Comparison of ENCODE assay signal across 34 cellular contexts in genomic region chr12:109885616-109886015, GRCh38. TPM values are rescaled to one million over a fixed set of nuclear protein-coding genes. Genes with fewer than 3 reads are reported as not detected.
DNase-seq lines count a peak whose midpoint lies in the region; ATAC-seq, FAIRE-seq and TF ChIP-seq lines count a peak whose summit lies in the region.
"Had no signal": no experiment of that assay in that cellular context is flagged by ENCODE, and none has a peak within 500 bp of the region (broad histone marks: within the 10 kb centered on the region; RNA-seq: fewer than 3 reads in every experiment).

No MANE protein-coding gene starts in this region.

- no peak overlapping the region for H3K4me3 Mint-ChIP-seq in activated CD4-positive, alpha-beta memory T cell treated with anti-CD3 and anti-CD28 coated beads, Interleukin-2, amount 10 ng/mL, durations not matched to agents 7 days and 5 days
- no peak overlapping the region for H3K4me3 Mint-ChIP-seq in activated CD8-positive, alpha-beta memory T cell treated with anti-CD3 and anti-CD28 coated beads, Interleukin-2, amount 10 ng/mL, durations not matched to agents 7 days and 5 days
- H3K4me3 Mint-ChIP-seq: activated CD4-positive, alpha-beta T cell treated with anti-CD3 and anti-CD28 coated beads, Interleukin-2, amount 10 ng/mL, durations not matched to agents 7 days and 5 days; activated T-cell treated with anti-CD3 and anti-CD28 coated beads, Interleukin-2, amount 50 U/mL, for 72 hours; naive thymus-derived CD4-positive, alpha-beta T cell; stimulated activated naive CD8-positive, alpha-beta T cell treated with anti-CD3 and anti-CD28 coated beads, Interleukin-15, amount 100 ng/mL, for 72 hours had no signal

- TF ChIP-seq RAD21 in A549 (conservative IDR thresholded peaks at IDR 0.05 in 1 of 2, IDR thresholded peaks at IDR 0.05 in 1 of 2): no peak

- ATAC-seq in A549: peak in 1 of 2 experiments; percentile 37; a peak in 3 of 6 replicates
- ATAC-seq in activated CD8-positive, alpha-beta memory T cell treated with anti-CD3 and anti-CD28 coated beads, Interleukin-2, amount 10 ng/mL, durations not matched to agents 7 days and 5 days: no peak
- ATAC-seq: activated T-cell treated with anti-CD3 and anti-CD28 coated beads, Interleukin-2, amount 50 U/mL, for 72 hours; gastroesophageal sphincter; left lung; naive thymus-derived CD4-positive, alpha-beta T cell; psoas muscle; stimulated activated naive CD8-positive, alpha-beta T cell treated with anti-CD3 and anti-CD28 coated beads, Interleukin-15, amount 100 ng/mL, for 72 hours had no signal

- H3K4me1 ChIP-seq in A549 (peaks cover 56% of the 10 kb centered on the region), ovary (ENCODE audit: insufficient read depth) (peaks cover 3% of the 10 kb centered on the region)

- intact Hi-C loops in ovary (cut with DNase I): no loop called here

- H3K27me3 ChIP-seq in bronchial epithelial cell (ENCODE audit: control insufficient read depth, insufficient read depth, low read length): no peaks in the 10 kb centered on the region
- H3K27me3 ChIP-seq in ovary: no peaks in the 10 kb centered on the region
- H3K27me3 ChIP-seq: left lung had no signal

- no peaks in the 10 kb centered on the region for H3K36me3 Mint-ChIP-seq in activated CD4-positive, alpha-beta memory T cell treated with anti-CD3 and anti-CD28 coated beads, Interleukin-2, amount 10 ng/mL, durations not matched to agents 7 days and 5 days (ENCODE audit: low read depth)
- H3K36me3 Mint-ChIP-seq in activated CD8-positive, alpha-beta memory T cell treated with anti-CD3 and anti-CD28 coated beads, Interleukin-2, amount 10 ng/mL, durations not matched to agents 7 days and 5 days: peaks cover 2% of the 10 kb centered on the region
- H3K36me3 Mint-ChIP-seq: brain had no signal

- peaks cover 52% of the 10 kb centered on the region for H3K4me1 Mint-ChIP-seq in activated CD4-positive, alpha-beta memory T cell treated with anti-CD3 and anti-CD28 coated beads, Interleukin-2, amount 10 ng/mL, durations not matched to agents 7 days and 5 days
- peaks cover 37% of the 10 kb centered on the region for H3K4me1 Mint-ChIP-seq in activated CD8-positive, alpha-beta memory T cell treated with anti-CD3 and anti-CD28 coated beads, Interleukin-2, amount 10 ng/mL, durations not matched to agents 7 days and 5 days

- peak overlapping the region; percentile 53 for H3K4me2 ChIP-seq in A549

- DNase-seq in A549 (ENCODE audit: low read depth in 1 of 2, low spot score in 1 of 2) (peak in 1 of 2 experiments; percentile 82), NCI-H460 (ENCODE audit: extremely low read depth, low read depth) (peak; percentile 91), bronchial epithelial cell (ENCODE audit: low read depth) (peak; percentile 76), iris pigment epithelial cell (ENCODE audit: low read depth) (peak; percentile 80), DMS153 treated with DMSO at 0.1 percent for 48 hours (lab: John Stamatoyannopoulos, UW; ENCODE audit: unreplicated experiment) (no peak), ovary (no peak)
- DNase-seq in activated CD4-positive, alpha-beta memory T cell treated with anti-CD3 and anti-CD28 coated beads, Interleukin-2, amount 10 ng/mL, durations not matched to agents 7 days and 5 days: no peak
- no peak for DNase-seq in activated CD8-positive, alpha-beta memory T cell treated with anti-CD3 and anti-CD28 coated beads, Interleukin-2, amount 10 ng/mL, durations not matched to agents 7 days and 5 days
- DNase-seq: activated CD4-positive, alpha-beta T cell treated with anti-CD3 and anti-CD28 coated beads, Interleukin-2, amount 10 ng/mL, durations not matched to agents 7 days and 5 days; activated naive CD4-positive, alpha-beta T cell; activated T-cell treated with anti-CD3 and anti-CD28 coated beads, Interleukin-2, amount 50 U/mL, for 72 hours; CD8-positive, alpha-beta memory T cell; DMS153; effector memory CD4-positive, alpha-beta T cell; GF-D8; hippocampal formation; left lung; MM.1S; naive thymus-derived CD4-positive, alpha-beta T cell; NCI-H1417; NCI-H2081 treated with DMSO at 0.1 percent for 48 hours; NCI-H446 treated with DMSO at 0.1 percent for 48 hours; psoas muscle; SIG-M5; stimulated activated naive CD8-positive, alpha-beta T cell treated with anti-CD3 and anti-CD28 coated beads, Interleukin-15, amount 100 ng/mL, for 72 hours; SW 1271; T-helper 9 cell; tibial artery had no signal

- TF ChIP-seq CTCF in A549 (IDR thresholded peaks at IDR 0.05) (no peak), bronchial epithelial cell (IDR thresholded peaks at IDR 0.05; ENCODE audit: insufficient read depth, low read length, severe bottlenecking) (no peak), ovary (IDR thresholded peaks at IDR 0.05) (no peak)

- H3K36me3 ChIP-seq in bronchial epithelial cell (ENCODE audit: control insufficient read depth, insufficient read depth, low read length) (no peaks in the 10 kb centered on the region), ovary (no peaks in the 10 kb centered on the region)
- H3K36me3 ChIP-seq: esophagus muscularis mucosa, gastroesophageal sphincter, left lung, tibial artery had no signal

- H3K4me3 ChIP-seq in A549 (no peak overlapping the region), bronchial epithelial cell (ENCODE audit: low read depth, low read length) (no peak overlapping the region), ovary (no peak overlapping the region)
- H3K4me3 ChIP-seq: esophagus muscularis mucosa, gastroesophageal sphincter, left lung, psoas muscle, tibial artery had no signal

- no peak for TF ChIP-seq EP300 in A549 (IDR thresholded peaks at IDR 0.05)
- TF ChIP-seq EP300 in ovary (IDR thresholded peaks at IDR 0.05): no peak

- no peak for FAIRE-seq in A549 (lab: Jason Lieb, UNC)
- FAIRE-seq in bronchial epithelial cell (lab: Jason Lieb, UNC): no peak
- FAIRE-seq: colon, GM19239, H1 had no signal

- CTCF ChIA-PET in A549 (lab: Yijun Ruan, JAX): interaction anchor here (0.6 to 6.9 kb wide), 6 partner anchors 9 to 664 kb away, joined by 3 to 52 read pairs (median 4); no protein-coding TSS in a partner anchor
- CTCF ChIA-PET in activated CD4-positive, alpha-beta memory T cell treated with anti-CD3 and anti-CD28 coated beads, Interleukin-2, amount 10 ng/mL, durations not matched to agents 7 days and 5 days (lab: Charles Lee): interaction anchor here (1.1 to 1.2 kb wide), 2 partner anchors 15 to 40 kb away, joined by 3 read pairs; no protein-coding TSS in a partner anchor
- CTCF ChIA-PET in activated CD8-positive, alpha-beta memory T cell treated with anti-CD3 and anti-CD28 coated beads, Interleukin-2, amount 10 ng/mL, durations not matched to agents 7 days and 5 days (lab: Charles Lee): interaction anchor here (1.6 to 3.4 kb wide), 3 partner anchors 15 to 80 kb away, joined by 6 to 11 read pairs (median 6); partner anchors contain the start of gene TCHP

- POLR2A ChIA-PET in A549 (lab: Yijun Ruan, JAX): no interaction called here
- POLR2A ChIA-PET in activated CD4-positive, alpha-beta memory T cell treated with anti-CD3 and anti-CD28 coated beads, Interleukin-2, amount 10 ng/mL, durations not matched to agents 7 days and 5 days (lab: Charles Lee): interaction anchor here (1.2 kb wide), 1 partner anchor 15 kb away, joined by 4 read pairs; the partner anchor contains the start of gene TCHP

- peaks cover 11% of the 10 kb centered on the region for H3K27me3 Mint-ChIP-seq in activated CD4-positive, alpha-beta memory T cell treated with anti-CD3 and anti-CD28 coated beads, Interleukin-2, amount 10 ng/mL, durations not matched to agents 7 days and 5 days
- no peaks in the 10 kb centered on the region for H3K27me3 Mint-ChIP-seq in activated CD8-positive, alpha-beta memory T cell treated with anti-CD3 and anti-CD28 coated beads, Interleukin-2, amount 10 ng/mL, durations not matched to agents 7 days and 5 days
- H3K27me3 Mint-ChIP-seq: stimulated activated naive CD8-positive, alpha-beta T cell treated with anti-CD3 and anti-CD28 coated beads, Interleukin-15, amount 100 ng/mL, for 72 hours had no signal

- no peak for TF ChIP-seq POLR2A in A549 (IDR thresholded peaks at IDR 0.05; ENCODE audit: low read length)
- no peak for TF ChIP-seq POLR2A in ovary (IDR thresholded peaks at IDR 0.05)

- 30% methylated on average over 10 of the region's 10 CpGs for WGBS in A549 (ENCODE audit: missing lambda C conversion rate)
- 56 to 62% (median 56%) methylated on average over 10 of the region's 10 CpGs for WGBS in ovary, 3 donors

- H3K27ac Mint-ChIP-seq in activated CD4-positive, alpha-beta memory T cell treated with anti-CD3 and anti-CD28 coated beads, Interleukin-2, amount 10 ng/mL, durations not matched to agents 7 days and 5 days: no peak overlapping the region
- H3K27ac Mint-ChIP-seq in activated CD8-positive, alpha-beta memory T cell treated with anti-CD3 and anti-CD28 coated beads, Interleukin-2, amount 10 ng/mL, durations not matched to agents 7 days and 5 days: no peak overlapping the region
- H3K27ac Mint-ChIP-seq: activated CD4-positive, alpha-beta T cell treated with anti-CD3 and anti-CD28 coated beads, Interleukin-2, amount 10 ng/mL, durations not matched to agents 7 days and 5 days; activated T-cell treated with anti-CD3 and anti-CD28 coated beads, Interleukin-2, amount 50 U/mL, for 72 hours; brain; naive thymus-derived CD4-positive, alpha-beta T cell; stimulated activated naive CD8-positive, alpha-beta T cell treated with anti-CD3 and anti-CD28 coated beads, Interleukin-15, amount 100 ng/mL, for 72 hours had no signal

- peak overlapping the region in 1 of 2 experiments; percentile 55; a peak in 3 of 6 replicates for H3K27ac ChIP-seq in A549
- no peak overlapping the region for H3K27ac ChIP-seq in ovary
- H3K27ac ChIP-seq: esophagus muscularis mucosa, gastroesophageal sphincter, left lung, psoas muscle, tibial artery had no signal

- H3K9me3 ChIP-seq in A549 (no peaks in the 10 kb centered on the region), ovary (no peaks in the 10 kb centered on the region)
- H3K9me3 ChIP-seq: esophagus muscularis mucosa, gastroesophageal sphincter, left lung, psoas muscle, tibial artery had no signal

- no peaks in the 10 kb centered on the region for H3K9me3 Mint-ChIP-seq in activated CD4-positive, alpha-beta memory T cell treated with anti-CD3 and anti-CD28 coated beads, Interleukin-2, amount 10 ng/mL, durations not matched to agents 7 days and 5 days
- H3K9me3 Mint-ChIP-seq in activated CD8-positive, alpha-beta memory T cell treated with anti-CD3 and anti-CD28 coated beads, Interleukin-2, amount 10 ng/mL, durations not matched to agents 7 days and 5 days (ENCODE audit: low read depth): no peaks in the 10 kb centered on the region
- H3K9me3 Mint-ChIP-seq: activated CD4-positive, alpha-beta T cell treated with anti-CD3 and anti-CD28 coated beads, Interleukin-2, amount 10 ng/mL, durations not matched to agents 7 days and 5 days; activated T-cell treated with anti-CD3 and anti-CD28 coated beads, Interleukin-2, amount 50 U/mL, for 72 hours; CD8-positive, alpha-beta memory T cell; naive thymus-derived CD4-positive, alpha-beta T cell; stimulated activated naive CD8-positive, alpha-beta T cell treated with anti-CD3 and anti-CD28 coated beads, Interleukin-15, amount 100 ng/mL, for 72 hours had no signal

RNA-seq across cellular contexts. Expression of gene GLTP, which starts 5.3 kb away (rescaled TPM):
- polyA plus RNA-seq in A549 (2011; rRNA removed) (18.8 and 19.2 TPM in 2 replicates), A549 (2017; fragmentation: RNase III; extraction: RNeasy Plus Mini Kit Qiagen cat#74134 plus additional on column Dnase treatment) (16.7 to 16.9 TPM (median 16.9 TPM) in 3 replicates), ovary (10 to 100 TPM; 17.2 to 37.2 TPM)
- 14.9 and 19.2 TPM in 2 replicates for polyA plus RNA-seq in A549 (2012; cell fraction: cytosol; rRNA removed)
- polyA plus RNA-seq in A549 (2012; cell fraction: nucleus; rRNA removed): 3.7 and 4.5 TPM in 2 replicates
- 49.3 and 53.3 TPM in 2 replicates for polyA minus RNA-seq in A549 (2011; rRNA and poly(A)+ RNA removed)
- total RNA-seq in NCI-H460 (2014; rRNA removed; shearing (Covaris generic)): 139 and 146 TPM in 2 replicates
- polyA plus RNA-seq in NCI-H460 (2014; cell fraction: nucleus; rRNA removed): 61.6 and 63.5 TPM in 2 replicates
- total RNA-seq in bronchial epithelial cell (210 and 667 TPM in 2 replicates), ovary (10 to 100 TPM; 15.5 to 36.7 (median 26.3) TPM)
- total RNA-seq in activated CD4-positive, alpha-beta memory T cell treated with anti-CD3 and anti-CD28 coated beads, Interleukin-2, amount 10 ng/mL, durations not matched to agents 7 days and 5 days: 10 to 100 TPM; 22.2 to 23.8 TPM
- total RNA-seq in activated CD8-positive, alpha-beta memory T cell treated with anti-CD3 and anti-CD28 coated beads, Interleukin-2, amount 10 ng/mL, durations not matched to agents 7 days and 5 days: 10 to 100 TPM; 16.3 to 19.2 TPM

RNA-seq across cellular contexts. Expression of gene TCHP, which starts 14.5 kb away (rescaled TPM):
- polyA plus RNA-seq in A549 (2011; rRNA removed) (14.9 and 18.4 TPM in 2 replicates), A549 (2017; fragmentation: RNase III; extraction: RNeasy Plus Mini Kit Qiagen cat#74134 plus additional on column Dnase treatment) (25.4 to 35.8 TPM (median 33.4 TPM) in 3 replicates), ovary (10 to 100 TPM; 11.2 to 15.2 TPM)
- polyA plus RNA-seq in A549 (2012; cell fraction: cytosol; rRNA removed): 26.2 and 52.1 TPM in 2 replicates
- polyA plus RNA-seq in A549 (2012; cell fraction: nucleus; rRNA removed): 36.8 and 38.8 TPM in 2 replicates
- 7.9 and 8.2 TPM in 2 replicates for polyA minus RNA-seq in A549 (2011; rRNA and poly(A)+ RNA removed)
- total RNA-seq in NCI-H460 (2014; rRNA removed; shearing (Covaris generic)): 26.2 and 36.0 TPM in 2 replicates
- polyA plus RNA-seq in NCI-H460 (2014; cell fraction: nucleus; rRNA removed): 57.8 and 60.9 TPM in 2 replicates
- total RNA-seq in bronchial epithelial cell (9.2 and 18.1 TPM in 2 replicates), ovary (10 to 100 TPM; 14.8 to 21.6 (median 19.9) TPM)
- total RNA-seq in activated CD4-positive, alpha-beta memory T cell treated with anti-CD3 and anti-CD28 coated beads, Interleukin-2, amount 10 ng/mL, durations not matched to agents 7 days and 5 days: 10 to 100 TPM; 35.0 to 35.3 TPM
- 10 to 100 TPM; 38.4 to 40.1 TPM for total RNA-seq in activated CD8-positive, alpha-beta memory T cell treated with anti-CD3 and anti-CD28 coated beads, Interleukin-2, amount 10 ng/mL, durations not matched to agents 7 days and 5 days

RNA-seq across cellular contexts. Expression of gene TRPV4, which starts 52.4 kb away (rescaled TPM):
- 0.37 and 0.52 TPM in 2 replicates for polyA plus RNA-seq in A549 (2011; rRNA removed)
- 0.15 and 0.26 TPM in 2 replicates for polyA plus RNA-seq in A549 (2012; cell fraction: cytosol; rRNA removed)
- 0.43 and 0.53 TPM in 2 replicates for polyA plus RNA-seq in A549 (2012; cell fraction: nucleus; rRNA removed)
- polyA plus RNA-seq in A549 (2017; fragmentation: RNase III; extraction: RNeasy Plus Mini Kit Qiagen cat#74134 plus additional on column Dnase treatment): 0.05 to 0.15 TPM (median 0.09 TPM) in 3 replicates
- polyA minus RNA-seq in A549 (2011; rRNA and poly(A)+ RNA removed): 0.88 and 1.2 TPM in 2 replicates
- not detected in 2 replicates for total RNA-seq in NCI-H460 (2014; rRNA removed; shearing (Covaris generic))
- not detected in 2 replicates for polyA plus RNA-seq in NCI-H460 (2014; cell fraction: nucleus; rRNA removed)
- total RNA-seq in bronchial epithelial cell: 0.51 and 0.53 TPM in 2 replicates
- total RNA-seq in activated CD4-positive, alpha-beta memory T cell treated with anti-CD3 and anti-CD28 coated beads, Interleukin-2, amount 10 ng/mL, durations not matched to agents 7 days and 5 days: not detected
- 1 to 10 TPM in 1 of 7 donors, under 1 TPM in 5, not detected in 1; 0.12 to 2.4 (median 0.35) TPM for total RNA-seq in ovary
- polyA plus RNA-seq in ovary: under 1 TPM; 0.53 to 0.95 TPM
- total RNA-seq in activated CD8-positive, alpha-beta memory T cell treated with anti-CD3 and anti-CD28 coated beads, Interleukin-2, amount 10 ng/mL, durations not matched to agents 7 days and 5 days: not detected
- total RNA-seq: activated T-cell treated with anti-CD3 and anti-CD28 coated beads, Interleukin-2, amount 50 U/mL, for 72 hours; CD8-positive, alpha-beta memory T cell had no signal
- polyA plus RNA-seq: CD8-positive, alpha-beta memory T cell; naive thymus-derived CD4-positive, alpha-beta T cell had no signal

Comparison
In these comparisons a context has a peak if more than half of its experiments do, and no peak if none do; other contexts are left out.
1. DNase-seq: peak in NCI-H460 (single experiment), bronchial epithelial cell (single experiment) and iris pigment epithelial cell (single experiment); none in activated CD4-positive, alpha-beta memory T cell treated with anti-CD3 and anti-CD28 coated beads, Interleukin-2, amount 10 ng/mL, durations not matched to agents 7 days and 5 days (single experiment), DMS153 treated with DMSO at 0.1 percent for 48 hours (single experiment), ovary (0 of 5) and activated CD8-positive, alpha-beta memory T cell treated with anti-CD3 and anti-CD28 coated beads, Interleukin-2, amount 10 ng/mL, durations not matched to agents 7 days and 5 days (single experiment).